ENCODE assay signal across 29 cellular contexts in the genomic region with DNA sequence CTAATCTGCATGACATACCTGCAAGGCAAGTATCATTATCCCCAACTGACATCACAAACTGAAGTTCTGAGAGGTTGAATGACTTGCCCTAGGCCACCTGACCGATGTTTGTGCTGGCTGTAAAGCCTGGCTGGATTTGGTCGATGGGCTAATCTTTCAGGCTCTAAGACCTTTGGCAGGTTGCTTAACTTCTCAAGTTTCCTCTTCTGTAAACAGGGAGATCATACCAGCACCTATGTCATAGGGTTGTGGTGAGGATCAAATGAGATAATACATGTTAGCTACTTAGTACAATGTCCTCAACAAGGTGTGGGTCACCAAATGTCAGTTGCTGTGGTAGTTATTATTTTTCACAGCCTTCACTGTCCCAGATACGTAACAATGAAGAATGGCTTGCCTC. TPM values are rescaled to one million over a fixed set of nuclear protein-coding genes. Genes with fewer than 3 reads are reported as not detected.
DNase-seq lines count a peak whose midpoint lies in the region; ATAC-seq and TF ChIP-seq lines count a peak whose summit lies in the region.
"Had no signal": no experiment of that assay in that cellular context is flagged by ENCODE, and none has a peak within 500 bp of the region (broad histone marks: within the 10 kb centered on the region; RNA-seq: fewer than 3 reads in every experiment).

No MANE protein-coding gene starts in this region.

- no peaks in the 10 kb centered on the region for H3K9me3 ChIP-seq in WERI-Rb-1 (ENCODE audit: severe bottlenecking)
- H3K9me3 ChIP-seq: A549, Caco-2, SJCRH30 had no signal

- no peak overlapping the region for H3K27ac Mint-ChIP-seq in activated CD8-positive, alpha-beta T cell treated with anti-CD3 and anti-CD28 coated beads, Interleukin-2, amount 10 ng/mL, durations not matched to agents 7 days and 5 days
- H3K27ac Mint-ChIP-seq: CD8-positive, alpha-beta T cell; T-cell had no signal

- CTCF ChIA-PET in activated CD8-positive, alpha-beta T cell treated with anti-CD3 and anti-CD28 coated beads, Interleukin-2, amount 10 ng/mL, durations not matched to agents 7 days and 5 days (lab: Charles Lee): no interaction called here

- no peak for TF ChIP-seq CTCF in WERI-Rb-1 (IDR thresholded peaks at IDR 0.05; ENCODE audit: low read depth, low read length)

- no peaks in the 10 kb centered on the region for H3K36me3 Mint-ChIP-seq in activated CD8-positive, alpha-beta T cell treated with anti-CD3 and anti-CD28 coated beads, Interleukin-2, amount 10 ng/mL, durations not matched to agents 7 days and 5 days (ENCODE audit: low read depth)
- H3K36me3 Mint-ChIP-seq: CD8-positive, alpha-beta T cell; T-cell had no signal

- no peak overlapping the region for H3K4me3 Mint-ChIP-seq in activated CD8-positive, alpha-beta T cell treated with anti-CD3 and anti-CD28 coated beads, Interleukin-2, amount 10 ng/mL, durations not matched to agents 7 days and 5 days
- H3K4me3 Mint-ChIP-seq: CD8-positive, alpha-beta T cell; T-cell had no signal

- DNase-seq in DMS53 (lab: John Stamatoyannopoulos, UW): peak; percentile 54
- peak; percentile 30 for DNase-seq in HuH-7 (ENCODE audit: low spot score)
- peak; percentile 94 for DNase-seq in WERI-Rb-1
- DNase-seq in left lobe of liver (ENCODE audit: low spot score): no peak
- no peak for DNase-seq in NCI-H2029 treated with DMSO at 0.1 percent for 48 hours (lab: John Stamatoyannopoulos, UW)
- no peak for DNase-seq in activated CD8-positive, alpha-beta T cell treated with anti-CD3 and anti-CD28 coated beads, Interleukin-2, amount 10 ng/mL, durations not matched to agents 7 days and 5 days
- DNase-seq: AML-193; C1 segment of cervical spinal cord; CD8-positive, alpha-beta T cell; DND-41; H7; KBM-7; NCI-H1092 treated with DMSO at 0.1 percent for 48 hours; NCI-H1436; NCI-H187 treated with DMSO at 0.1 percent for 48 hours; NCI-H2107; NCI-H524; NCI-H748 treated with DMSO at 0.1 percent for 48 hours; NK-92 treated with Interleukin-12 subunit alpha and Interleukin-12 subunit beta, amount 100 ng/mL, for 24 hours; PC-9; T-cell had no signal

- H3K4me3 ChIP-seq in WERI-Rb-1 (ENCODE audit: low read depth, low read length): no peak overlapping the region
- H3K4me3 ChIP-seq: A549, PC-9, SJCRH30 had no signal

- ATAC-seq in left lobe of liver: peak; percentile 23
- no peak for ATAC-seq in activated CD8-positive, alpha-beta T cell treated with anti-CD3 and anti-CD28 coated beads, Interleukin-2, amount 10 ng/mL, durations not matched to agents 7 days and 5 days
- no peak for ATAC-seq in GM21723 (IDR thresholded peaks at IDR 0.05; ENCODE audit: unreplicated experiment)
- ATAC-seq: A549; CD8-positive, alpha-beta T cell; Right ventricle myocardium inferior; SK-N-SH treated with all-trans-retinoic acid at 6 μM for 48 hours; T-cell had no signal

- H3K27ac ChIP-seq in WERI-Rb-1: peak overlapping the region; percentile 43
- H3K27ac ChIP-seq: A549, PC-9, SJCRH30 had no signal

- H3K27me3 ChIP-seq in WERI-Rb-1 (ENCODE audit: insufficient read depth, low read depth, severe bottlenecking): no peaks in the 10 kb centered on the region
- H3K27me3 ChIP-seq: SJCRH30 had no signal

- no peaks in the 10 kb centered on the region for H3K9me3 Mint-ChIP-seq in activated CD8-positive, alpha-beta T cell treated with anti-CD3 and anti-CD28 coated beads, Interleukin-2, amount 10 ng/mL, durations not matched to agents 7 days and 5 days (ENCODE audit: insufficient read depth)
- H3K9me3 Mint-ChIP-seq: CD8-positive, alpha-beta T cell; T-cell had no signal

- no peaks in the 10 kb centered on the region for H3K27me3 Mint-ChIP-seq in activated CD8-positive, alpha-beta T cell treated with anti-CD3 and anti-CD28 coated beads, Interleukin-2, amount 10 ng/mL, durations not matched to agents 7 days and 5 days (ENCODE audit: low read depth)

- POLR2A ChIA-PET in activated CD8-positive, alpha-beta T cell treated with anti-CD3 and anti-CD28 coated beads, Interleukin-2, amount 10 ng/mL, durations not matched to agents 7 days and 5 days (lab: Charles Lee): no interaction called here

- no peaks in the 10 kb centered on the region for H3K4me1 Mint-ChIP-seq in activated CD8-positive, alpha-beta T cell treated with anti-CD3 and anti-CD28 coated beads, Interleukin-2, amount 10 ng/mL, durations not matched to agents 7 days and 5 days (ENCODE audit: low read depth)
- H3K4me1 Mint-ChIP-seq: T-cell had no signal

- no peaks in the 10 kb centered on the region for H3K36me3 ChIP-seq in WERI-Rb-1
- H3K36me3 ChIP-seq: SJCRH30 had no signal

RNA-seq across cellular contexts. Expression of gene ANKRD66, which starts 14.2 kb away (rescaled TPM):
- total RNA-seq in left lobe of liver: not detected
- total RNA-seq in activated CD8-positive, alpha-beta T cell treated with anti-CD3 and anti-CD28 coated beads, Interleukin-2, amount 10 ng/mL, durations not matched to agents 7 days and 5 days: not detected
- total RNA-seq: Caco-2; CD8-positive, alpha-beta T cell; H7; HT1080; PC-9; Right ventricle myocardium inferior; RPMI7951; SJCRH30; T-cell had no signal

RNA-seq across cellular contexts. Expression of gene PLA2G7, which starts 25.8 kb away (rescaled TPM):
- total RNA-seq in left lobe of liver: 1.7 TPM
- total RNA-seq in activated CD8-positive, alpha-beta T cell treated with anti-CD3 and anti-CD28 coated beads, Interleukin-2, amount 10 ng/mL, durations not matched to agents 7 days and 5 days: not detected
- total RNA-seq: CD8-positive, alpha-beta T cell; HT1080; SJCRH30 had no signal

RNA-seq across cellular contexts. Expression of gene MEP1A, which starts 32.3 kb away (rescaled TPM):
- total RNA-seq in left lobe of liver: not detected
- total RNA-seq in activated CD8-positive, alpha-beta T cell treated with anti-CD3 and anti-CD28 coated beads, Interleukin-2, amount 10 ng/mL, durations not matched to agents 7 days and 5 days: not detected
- total RNA-seq: CD8-positive, alpha-beta T cell; H7; HT1080; PC-9; Right ventricle myocardium inferior; RPMI7951; SJCRH30; T-cell had no signal

Comparison
In these comparisons a context has a peak if more than half of its experiments do, and no peak if none do; other contexts are left out.
1. DNase-seq: peak in DMS53 (single experiment), HuH-7 (single experiment) and WERI-Rb-1 (single experiment); none in left lobe of liver (single experiment), NCI-H2029 treated with DMSO at 0.1 percent for 48 hours (single experiment) and activated CD8-positive, alpha-beta T cell treated with anti-CD3 and anti-CD28 coated beads, Interleukin-2, amount 10 ng/mL, durations not matched to agents 7 days and 5 days (single experiment).